17 cellular contexts compared by ENCODE assay signal in genomic region chr3:183862610-183863009, GRCh38.
"Had no signal": no experiment of that assay in that cellular context is flagged by ENCODE, and none has a peak within 500 bp of the region (broad histone marks: within the 10 kb centered on the region; RNA-seq: fewer than 3 reads in every experiment).

No MANE protein-coding gene starts in this region.

- H3K4me1 Mint-ChIP-seq: immature natural killer cell had no signal

- H3K36me3 ChIP-seq: uterus had no signal

- H3K9me3 Mint-ChIP-seq: immature natural killer cell; naive thymus-derived CD4-positive, alpha-beta T cell had no signal

- H3K27ac ChIP-seq: colonic mucosa, gastrocnemius medialis, neutrophil, psoas muscle, sigmoid colon, skin epidermis, suprapubic skin, thyroid gland, upper lobe of left lung, uterus had no signal

- H3K4me3 ChIP-seq: colonic mucosa, gastrocnemius medialis, psoas muscle, sigmoid colon, skin epidermis, suprapubic skin, thyroid gland, upper lobe of left lung, uterus had no signal

- H3K27me3 Mint-ChIP-seq: naive thymus-derived CD4-positive, alpha-beta T cell had no signal

- H3K27ac Mint-ChIP-seq: immature natural killer cell had no signal

- H3K4me3 Mint-ChIP-seq: immature natural killer cell; naive thymus-derived CD4-positive, alpha-beta T cell had no signal

- H3K9me3 ChIP-seq: colonic mucosa, gastrocnemius medialis, neutrophil, psoas muscle, sigmoid colon, suprapubic skin, thyroid gland, upper lobe of left lung, uterus had no signal

- H3K4me1 ChIP-seq: colonic mucosa, sigmoid colon, suprapubic skin, upper lobe of left lung, uterus had no signal

- DNase-seq: colonic mucosa; dermis blood vessel endothelial cell; erythroblast; gastrocnemius medialis; glutamatergic neuron; immature natural killer cell; naive thymus-derived CD4-positive, alpha-beta T cell; psoas muscle; sigmoid colon; stimulated activated CD4-positive, alpha-beta T cell treated with anti-CD3 and anti-CD28 coated beads, Interleukin-2, amount 100 ng/mL, for 24 hours; stimulated activated naive CD8-positive, alpha-beta T cell treated with anti-CD3 and anti-CD28 coated beads, Interleukin-15, Interleukin-2, amounts not matched to agents 100 U/mL and 50 U/mL, for 24 hours; upper lobe of left lung; uterus had no signal

- ATAC-seq: gastrocnemius medialis; naive thymus-derived CD4-positive, alpha-beta T cell; psoas muscle; stimulated activated naive CD8-positive, alpha-beta T cell treated with anti-CD3 and anti-CD28 coated beads, Interleukin-15, Interleukin-2, amounts not matched to agents 100 U/mL and 50 U/mL, for 24 hours had no signal

- H3K27me3 ChIP-seq: colonic mucosa, gastrocnemius medialis, neutrophil, sigmoid colon, suprapubic skin, thyroid gland, upper lobe of left lung, uterus had no signal
